10 cellular contexts compared by ENCODE assay signal in the genomic region with DNA sequence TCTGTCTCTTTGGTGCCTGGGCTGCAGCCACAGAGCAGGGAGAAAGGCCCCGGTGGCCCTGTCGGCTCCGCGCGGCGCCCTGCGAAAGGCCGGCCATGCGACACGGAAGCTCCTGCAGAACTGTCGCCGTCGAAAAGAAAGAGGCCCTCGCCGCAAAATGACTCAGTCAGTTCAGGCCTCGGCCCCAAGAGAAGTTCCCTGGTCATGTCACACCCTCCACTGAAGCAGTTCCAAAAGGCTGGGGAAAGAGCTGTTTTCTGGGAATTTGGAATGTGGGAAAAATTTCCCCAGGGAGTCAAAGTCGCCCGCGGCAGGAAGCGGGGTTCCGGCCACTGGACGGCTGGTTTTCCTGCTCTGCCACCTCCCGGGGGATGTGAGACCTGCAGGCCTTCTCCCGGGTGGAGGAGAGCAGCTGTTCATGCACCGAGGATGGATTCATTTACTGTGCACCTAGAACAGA.
DNase-seq lines count a peak whose midpoint lies in the region; ATAC-seq and TF ChIP-seq lines count a peak whose summit lies in the region.
"Had no signal": no experiment of that assay in that cellular context is flagged by ENCODE, and none has a peak within 500 bp of the region (broad histone marks: within the 10 kb centered on the region; RNA-seq: fewer than 3 reads in every experiment).

No MANE protein-coding gene starts in this region.

- DNase-seq in HFFc6 (no peak), endothelial cell (ENCODE audit: low spot score) (peak; percentile 66), lung microvascular endothelial cell (ENCODE audit: low read depth in 2 of 2) (peak; percentile 66 to 72), KG1 (lab: John Stamatoyannopoulos, UW) (no peak), superior temporal gyrus (ENCODE audit: extremely low spot score) (no peak)
- DNase-seq in activated CD4-positive, alpha-beta T cell treated with anti-CD3 and anti-CD28 coated beads for 36 hours: no peak
- DNase-seq in activated naive CD8-positive, alpha-beta T cell treated with anti-CD3 and anti-CD28 coated beads for 36 hours: no peak
- DNase-seq: CD4-positive, CD25-positive, alpha-beta regulatory T cell had no signal

- intact Hi-C loops in activated CD4-positive, alpha-beta T cell treated with anti-CD3 and anti-CD28 coated beads for 36 hours (cut with DNase I, micrococcal nuclease): no loop called here

- no peak for ATAC-seq in activated CD4-positive, alpha-beta T cell treated with anti-CD3 and anti-CD28 coated beads for 36 hours

- H3K27ac Mint-ChIP-seq in HFFc6 (no peak overlapping the region), endothelial cell (ENCODE audit: unreplicated experiment) (peak overlapping the region; percentile 48)
- H3K27ac Mint-ChIP-seq in activated CD4-positive, alpha-beta T cell treated with anti-CD3 and anti-CD28 coated beads for 36 hours: no peak overlapping the region
- H3K27ac Mint-ChIP-seq in activated naive CD8-positive, alpha-beta T cell treated with anti-CD3 and anti-CD28 coated beads for 36 hours: no peak overlapping the region
- H3K27ac Mint-ChIP-seq: activated naive CD4-positive, alpha-beta T cell treated with anti-CD3 and anti-CD28 coated beads, Interleukin-2, amount 50 U/mL, for 24 hours; CD4-positive, CD25-positive, alpha-beta regulatory T cell had no signal

- no peaks in the 10 kb centered on the region; the same call in 1 of the 2 replicates for H3K4me1 Mint-ChIP-seq in HFFc6 (ENCODE audit: low read depth)
- H3K4me1 Mint-ChIP-seq in endothelial cell (ENCODE audit: unreplicated experiment): peaks cover 24% of the 10 kb centered on the region
- H3K4me1 Mint-ChIP-seq in activated CD4-positive, alpha-beta T cell treated with anti-CD3 and anti-CD28 coated beads for 36 hours: no peaks in the 10 kb centered on the region
- H3K4me1 Mint-ChIP-seq in activated naive CD8-positive, alpha-beta T cell treated with anti-CD3 and anti-CD28 coated beads for 36 hours: peaks cover 7% of the 10 kb centered on the region
- H3K4me1 Mint-ChIP-seq: activated naive CD4-positive, alpha-beta T cell treated with anti-CD3 and anti-CD28 coated beads, Interleukin-2, amount 50 U/mL, for 24 hours; CD4-positive, CD25-positive, alpha-beta regulatory T cell had no signal

- no peak overlapping the region for H3K27ac ChIP-seq in 22Rv1

- no peaks in the 10 kb centered on the region for H3K36me3 Mint-ChIP-seq in HFFc6 (ENCODE audit: low read depth)
- H3K36me3 Mint-ChIP-seq in endothelial cell (ENCODE audit: low read depth, unreplicated experiment): no peaks in the 10 kb centered on the region
- no peaks in the 10 kb centered on the region for H3K36me3 Mint-ChIP-seq in activated CD4-positive, alpha-beta T cell treated with anti-CD3 and anti-CD28 coated beads for 36 hours (ENCODE audit: low read depth)
- H3K36me3 Mint-ChIP-seq in activated naive CD8-positive, alpha-beta T cell treated with anti-CD3 and anti-CD28 coated beads for 36 hours: no peaks in the 10 kb centered on the region
- H3K36me3 Mint-ChIP-seq: activated naive CD4-positive, alpha-beta T cell treated with anti-CD3 and anti-CD28 coated beads, Interleukin-2, amount 50 U/mL, for 24 hours; CD4-positive, CD25-positive, alpha-beta regulatory T cell had no signal

- POLR2A ChIA-PET in activated CD4-positive, alpha-beta T cell treated with anti-CD3 and anti-CD28 coated beads for 36 hours (lab: Charles Lee): no interaction called here

- CTCF ChIA-PET in activated CD4-positive, alpha-beta T cell treated with anti-CD3 and anti-CD28 coated beads for 36 hours (lab: Charles Lee): interaction anchor here (0.5 to 1.9 kb wide), 5 partner anchors 19 to 858 kb away, joined by 3 to 6 read pairs (median 3); no protein-coding TSS in a partner anchor

- H3K27me3 Mint-ChIP-seq in HFFc6 (ENCODE audit: insufficient read depth) (peaks cover 11% of the 10 kb centered on the region), endothelial cell (ENCODE audit: unreplicated experiment) (peaks cover 5% of the 10 kb centered on the region)
- H3K27me3 Mint-ChIP-seq in activated CD4-positive, alpha-beta T cell treated with anti-CD3 and anti-CD28 coated beads for 36 hours: peaks cover 33% of the 10 kb centered on the region
- H3K27me3 Mint-ChIP-seq in activated naive CD8-positive, alpha-beta T cell treated with anti-CD3 and anti-CD28 coated beads for 36 hours: peaks cover 47% of the 10 kb centered on the region

- H3K4me3 Mint-ChIP-seq in HFFc6 (peak overlapping the region; percentile 28; the same call in 1 of the 2 replicates), endothelial cell (ENCODE audit: unreplicated experiment) (no peak overlapping the region)
- H3K4me3 Mint-ChIP-seq in activated CD4-positive, alpha-beta T cell treated with anti-CD3 and anti-CD28 coated beads for 36 hours: no peak overlapping the region
- no peak overlapping the region for H3K4me3 Mint-ChIP-seq in activated naive CD8-positive, alpha-beta T cell treated with anti-CD3 and anti-CD28 coated beads for 36 hours
- H3K4me3 Mint-ChIP-seq: activated naive CD4-positive, alpha-beta T cell treated with anti-CD3 and anti-CD28 coated beads, Interleukin-2, amount 50 U/mL, for 24 hours; CD4-positive, CD25-positive, alpha-beta regulatory T cell had no signal

- peak; percentile 65 for TF ChIP-seq CTCF in 22Rv1 (IDR thresholded peaks at IDR 0.05)
- TF ChIP-seq CTCF in HFFc6 (IDR thresholded peaks at IDR 0.05): peak; percentile 55
- peak; percentile 30 for TF ChIP-seq CTCF in endothelial cell (IDR thresholded peaks at IDR 0.05; ENCODE audit: unreplicated experiment)

- no peaks in the 10 kb centered on the region for H3K9me3 Mint-ChIP-seq in HFFc6
- no peaks in the 10 kb centered on the region for H3K9me3 Mint-ChIP-seq in endothelial cell (ENCODE audit: unreplicated experiment)
- H3K9me3 Mint-ChIP-seq in activated CD4-positive, alpha-beta T cell treated with anti-CD3 and anti-CD28 coated beads for 36 hours (ENCODE audit: low read depth): no peaks in the 10 kb centered on the region
- H3K9me3 Mint-ChIP-seq in activated naive CD8-positive, alpha-beta T cell treated with anti-CD3 and anti-CD28 coated beads for 36 hours: no peaks in the 10 kb centered on the region
- H3K9me3 Mint-ChIP-seq: activated naive CD4-positive, alpha-beta T cell treated with anti-CD3 and anti-CD28 coated beads, Interleukin-2, amount 50 U/mL, for 24 hours; CD4-positive, CD25-positive, alpha-beta regulatory T cell had no signal

Comparison
In these comparisons a context has a peak if more than half of its experiments do, and no peak if none do; other contexts are left out.
1. DNase-seq: peak in endothelial cell (single experiment) and lung microvascular endothelial cell (2 of 2); none in HFFc6 (single experiment), KG1 (single experiment), activated CD4-positive, alpha-beta T cell treated with anti-CD3 and anti-CD28 coated beads for 36 hours (single experiment), activated naive CD8-positive, alpha-beta T cell treated with anti-CD3 and anti-CD28 coated beads for 36 hours (single experiment) and superior temporal gyrus (single experiment).
2. Peak in every context shown above with its lines, with median percentiles within 50 percentile points of each other: CTCF ChIP-seq.